ENCODE assay signal across 13 cellular contexts in the genomic region with DNA sequence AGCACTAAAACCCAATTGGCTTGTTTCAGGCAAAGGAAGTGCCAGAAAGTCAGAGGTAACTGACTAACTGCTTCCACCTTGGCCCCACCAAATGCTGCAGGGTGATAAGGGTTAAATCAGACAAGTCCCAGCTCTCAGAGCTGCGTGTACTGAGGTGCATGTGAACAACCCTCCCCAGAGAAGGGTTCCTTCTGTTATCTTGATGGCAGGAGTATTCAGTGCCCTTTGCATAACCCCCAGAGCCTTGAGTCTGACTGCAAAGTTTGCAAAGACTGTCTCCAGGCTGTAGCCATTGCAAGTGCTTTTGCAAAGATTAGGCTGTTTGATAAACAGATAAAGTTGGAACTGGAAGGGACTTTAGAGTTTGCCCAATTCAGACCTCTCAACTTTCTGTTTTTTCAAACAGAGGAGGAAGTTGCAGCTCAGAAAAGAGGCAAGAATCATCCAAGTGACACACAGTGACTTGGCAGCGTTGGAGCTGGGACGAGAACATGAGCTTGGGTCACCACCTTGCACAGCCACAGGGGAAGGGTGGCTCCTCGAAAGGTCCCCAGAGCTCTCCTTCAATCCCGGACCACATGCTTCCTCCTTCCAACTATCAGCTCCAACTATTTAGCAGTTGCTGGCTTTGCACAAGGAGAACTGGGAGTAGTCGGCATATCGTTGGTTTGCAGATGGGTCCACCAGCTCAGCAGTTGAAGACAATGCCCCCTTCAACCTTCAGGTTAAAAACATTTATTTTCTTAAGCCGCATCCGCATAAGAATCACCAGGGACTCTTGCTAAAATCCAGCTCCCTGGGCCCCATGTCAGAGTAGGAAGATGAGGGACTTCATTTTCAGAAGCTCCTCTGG.
DNase-seq lines count a peak whose midpoint lies in the region; ATAC-seq and TF ChIP-seq lines count a peak whose summit lies in the region.
"Had no signal": no experiment of that assay in that cellular context is flagged by ENCODE, and none has a peak within 500 bp of the region (broad histone marks: within the 10 kb centered on the region; RNA-seq: fewer than 3 reads in every experiment).

No MANE protein-coding gene starts in this region.

- H4K91ac ChIP-seq in neuronal stem cell (ENCODE audit: low read depth, low read length, poor library complexity): no peak overlapping the region

- TF ChIP-seq CTCF in Loucy (conservative IDR thresholded peaks at IDR 0.05; ENCODE audit: low read length) (no peak), esophagus squamous epithelium (IDR thresholded peaks at IDR 0.05) (no peak)

- no peak overlapping the region for H3K4ac ChIP-seq in neuronal stem cell (ENCODE audit: low read length)

- DNase-seq in GDM1 (lab: John Stamatoyannopoulos, UW): peak; percentile 29
- DNase-seq in activated naive CD8-positive, alpha-beta T cell treated with anti-CD3 and anti-CD28 coated beads for 36 hours: no peak
- no peak for DNase-seq in neuronal stem cell (ENCODE audit: low spot score)
- DNase-seq in esophagus squamous epithelium (lab: John Stamatoyannopoulos, UW): no peak
- DNase-seq: KG1; occipital lobe; stimulated activated CD4-positive, alpha-beta T cell treated with anti-CD3 and anti-CD28 coated beads, Interleukin-2, amount 100 ng/mL, for 48 hours; substantia nigra had no signal

- H3K4me2 ChIP-seq in Loucy (ENCODE audit: low read depth, low read length, poor library complexity, severe bottlenecking): peak overlapping the region; percentile 68
- no peak overlapping the region for H3K4me2 ChIP-seq in neuronal stem cell (ENCODE audit: insufficient read depth, low read length, poor library complexity, severe bottlenecking)

- H3K23ac ChIP-seq in neuronal stem cell (ENCODE audit: low read depth, low read length, poor library complexity): no peak overlapping the region

- no peak overlapping the region for H2BK120ac ChIP-seq in neuronal stem cell (ENCODE audit: low read depth, low read length)

- H3K9ac ChIP-seq in Loucy (ENCODE audit: low read depth, low read length, poor library complexity, severe bottlenecking): peak overlapping the region; percentile 63
- no peak overlapping the region for H3K9ac ChIP-seq in neuronal stem cell (ENCODE audit: low read depth, low read length, poor library complexity)

- H2AK5ac ChIP-seq in neuronal stem cell (ENCODE audit: low read depth, low read length): no peak overlapping the region

- H3K4me1 ChIP-seq in Loucy (ENCODE audit: insufficient read depth, low read length, poor library complexity, severe bottlenecking) (peaks cover 65% of the 10 kb centered on the region), neuronal stem cell (ENCODE audit: control insufficient read depth in 2 of 2, insufficient read depth in 1 of 2, low read depth in 1 of 2, low read length in 2 of 2) (peaks cover 8 to 10% of the 10 kb centered on the region in 2 donors), esophagus squamous epithelium (peaks cover 0 to 17% (median 5%) of the 10 kb centered on the region in 3 donors)
- H3K4me1 ChIP-seq: body of pancreas had no signal

- H2AFZ ChIP-seq in Loucy (ENCODE audit: low read length) (peak overlapping the region; percentile 25; the same call in 1 of the 2 replicates), neuronal stem cell (ENCODE audit: low read length) (peak overlapping the region; percentile 31)

- H2BK15ac ChIP-seq in neuronal stem cell (ENCODE audit: low read length): no peak overlapping the region

- no peaks in the 10 kb centered on the region for H3K9me2 ChIP-seq in Loucy (replicated peaks; ENCODE audit: low read depth, low read length)

- no peak overlapping the region for H2BK12ac ChIP-seq in neuronal stem cell (ENCODE audit: low read length)

- H3K4me3 ChIP-seq in Loucy (ENCODE audit: low read length, poor library complexity, severe bottlenecking): peak overlapping the region; percentile 27
- no peak overlapping the region for H3K4me3 ChIP-seq in neuronal stem cell (ENCODE audit: low read length in 2 of 2)
- H3K4me3 ChIP-seq in esophagus squamous epithelium: no peak overlapping the region
- H3K4me3 ChIP-seq: body of pancreas had no signal

- H3K79me2 ChIP-seq in Loucy (ENCODE audit: insufficient read depth, low read length): no peaks in the 10 kb centered on the region

- no peaks in the 10 kb centered on the region for H3K9me3 ChIP-seq in Loucy (ENCODE audit: insufficient read depth, low read depth, low read length)
- no peaks in the 10 kb centered on the region for H3K9me3 ChIP-seq in neuronal stem cell (replicated peaks in 1 of 2; ENCODE audit: control insufficient read depth in 2 of 2, insufficient read depth in 1 of 2, low read depth in 1 of 2, low read length in 2 of 2)
- peaks cover 0 to 6% (median 0%) of the 10 kb centered on the region in 3 donors for H3K9me3 ChIP-seq in esophagus squamous epithelium
- H3K9me3 ChIP-seq: body of pancreas had no signal

- H3K27me3 Mint-ChIP-seq in activated naive CD8-positive, alpha-beta T cell treated with anti-CD3 and anti-CD28 coated beads for 36 hours: no peaks in the 10 kb centered on the region

- H3K27ac ChIP-seq in neuronal stem cell (replicated peaks; ENCODE audit: low read length) (no peak overlapping the region), esophagus squamous epithelium (peak overlapping the region in 1 of 4 donors; percentile 39)
- H3K27ac ChIP-seq: body of pancreas, epithelial cell of prostate had no signal

- H3K79me1 ChIP-seq in neuronal stem cell (ENCODE audit: low read depth, low read length): no peaks in the 10 kb centered on the region

- no peak overlapping the region for H4K8ac ChIP-seq in neuronal stem cell (ENCODE audit: low read depth, low read length)

- H3K9me3 Mint-ChIP-seq in activated naive CD8-positive, alpha-beta T cell treated with anti-CD3 and anti-CD28 coated beads for 36 hours: peaks cover 2% of the 10 kb centered on the region

- intact Hi-C loops in esophagus squamous epithelium (cut with DNase I): no loop called here

- ATAC-seq in HG02970 (IDR thresholded peaks at IDR 0.05; ENCODE audit: low FRiP score, unreplicated experiment) (no peak), GM19035 (IDR thresholded peaks at IDR 0.05; ENCODE audit: unreplicated experiment) (no peak)
- ATAC-seq: body of pancreas had no signal

- peak overlapping the region; percentile 54 for H3K18ac ChIP-seq in neuronal stem cell (ENCODE audit: low read length)

- peaks cover 14% of the 10 kb centered on the region for H3F3A ChIP-seq in Loucy (ENCODE audit: low read depth)

- peaks cover 4% of the 10 kb centered on the region for H3K36me3 Mint-ChIP-seq in activated naive CD8-positive, alpha-beta T cell treated with anti-CD3 and anti-CD28 coated beads for 36 hours

- H3K4me1 Mint-ChIP-seq in activated naive CD8-positive, alpha-beta T cell treated with anti-CD3 and anti-CD28 coated beads for 36 hours: peaks cover 13% of the 10 kb centered on the region

- no peaks in the 10 kb centered on the region for H3K36me3 ChIP-seq in Loucy (ENCODE audit: insufficient read depth, low read length)
- H3K36me3 ChIP-seq in neuronal stem cell (replicated peaks in 1 of 2; ENCODE audit: control insufficient read depth in 2 of 2, insufficient read depth in 2 of 2, low read length in 2 of 2): no peaks in the 10 kb centered on the region
- H3K36me3 ChIP-seq in esophagus squamous epithelium: no peaks in the 10 kb centered on the region

- H3K27me3 ChIP-seq in Loucy (ENCODE audit: insufficient read depth, low read length, poor library complexity, severe bottlenecking) (no peaks in the 10 kb centered on the region), neuronal stem cell (ENCODE audit: control insufficient read depth in 3 of 3, insufficient read depth in 3 of 3, low read depth in 1 of 3, low read length in 3 of 3) (no peaks in the 10 kb centered on the region), esophagus squamous epithelium (no peaks in the 10 kb centered on the region)
- H3K27me3 ChIP-seq: body of pancreas had no signal

- no peak overlapping the region for H3K4me3 Mint-ChIP-seq in activated naive CD8-positive, alpha-beta T cell treated with anti-CD3 and anti-CD28 coated beads for 36 hours

- no peak overlapping the region for H3K14ac ChIP-seq in neuronal stem cell (ENCODE audit: low read length)

- peak overlapping the region; percentile 36 for H3K27ac Mint-ChIP-seq in activated naive CD8-positive, alpha-beta T cell treated with anti-CD3 and anti-CD28 coated beads for 36 hours

- no CpG with 5 or more reads among the region's 9 CpGs for WGBS in neuronal stem cell (ENCODE audit: extremely low coverage in 2 of 2, insufficient read length in 2 of 2, insufficient replicate concordance in 1 of 2), 2 donors
- WGBS in esophagus squamous epithelium, 2 donors: 56 to 85% methylated on average over 7 to 9 of the region's 9 CpGs

- no peak overlapping the region for H2BK5ac ChIP-seq in neuronal stem cell (ENCODE audit: low read length)

- no peaks in the 10 kb centered on the region for H4K20me1 ChIP-seq in Loucy (ENCODE audit: insufficient read depth, low read length, poor library complexity, severe bottlenecking)

- no peak for TF ChIP-seq POLR2A in esophagus squamous epithelium (IDR thresholded peaks at IDR 0.05)
